1 cellular context compared by ENCODE assay signal in genomic region chr18:46632401-46633089, GRCh38.
TF ChIP-seq lines count a peak whose summit lies in the region.

No MANE protein-coding gene starts in this region.

TF ChIP-seq in WTC11, 78 proteins besides CTCF, POLR2A, EP300 and RAD21 (continued from another document):
- TF ChIP-seq, protein P1, sequence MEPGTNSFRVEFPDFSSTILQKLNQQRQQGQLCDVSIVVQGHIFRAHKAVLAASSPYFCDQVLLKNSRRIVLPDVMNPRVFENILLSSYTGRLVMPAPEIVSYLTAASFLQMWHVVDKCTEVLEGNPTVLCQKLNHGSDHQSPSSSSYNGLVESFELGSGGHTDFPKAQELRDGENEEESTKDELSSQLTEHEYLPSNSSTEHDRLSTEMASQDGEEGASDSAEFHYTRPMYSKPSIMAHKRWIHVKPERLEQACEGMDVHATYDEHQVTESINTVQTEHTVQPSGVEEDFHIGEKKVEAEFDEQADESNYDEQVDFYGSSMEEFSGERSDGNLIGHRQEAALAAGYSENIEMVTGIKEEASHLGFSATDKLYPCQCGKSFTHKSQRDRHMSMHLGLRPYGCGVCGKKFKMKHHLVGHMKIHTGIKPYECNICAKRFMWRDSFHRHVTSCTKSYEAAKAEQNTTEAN (CRISPR knock-in tag; IDR thresholded peaks at IDR 0.05): no peak
- TF ChIP-seq ZNF263 (CRISPR knock-in tag; IDR thresholded peaks at IDR 0.05; ENCODE audit: low read depth) (no peak), OVOL2 (CRISPR knock-in tag; IDR thresholded peaks at IDR 0.05; ENCODE audit: borderline replicate concordance) (no peak), USF2 (CRISPR knock-in tag; IDR thresholded peaks at IDR 0.05) (no peak)
